37 cellular contexts compared by ENCODE assay signal in genomic region chr7:144022169-144022568, GRCh38. TPM values are rescaled to one million over a fixed set of nuclear protein-coding genes. Genes with fewer than 3 reads are reported as not detected.
"Had no signal": no experiment of that assay in that cellular context is flagged by ENCODE, and none has a peak within 500 bp of the region (broad histone marks: within the 10 kb centered on the region; RNA-seq: fewer than 3 reads in every experiment).

No MANE protein-coding gene starts in this region.

- H3K36me3 ChIP-seq: ascending aorta, breast epithelium, cardiac muscle cell, colonic mucosa, esophagus muscularis mucosa, gastrocnemius medialis, WERI-Rb-1 had no signal

- DNase-seq: activated CD4-positive, alpha-beta memory T cell treated with anti-CD3 and anti-CD28 coated beads for 36 hours; activated CD4-positive, alpha-beta T cell treated with anti-CD3 and anti-CD28 coated beads for 36 hours; activated CD4-positive, alpha-beta T cell treated with anti-CD3 and anti-CD28 coated beads, Interleukin-2, amount 10 ng/mL, durations not matched to agents 24 days and 14 days; activated CD4-positive, CD25-positive, alpha-beta regulatory T cell; activated CD4-positive, CD25-positive, alpha-beta regulatory T cell treated with anti-CD3 and anti-CD28 coated beads, Interleukin-2, amount 50 U/mL, for 72 hours; activated CD8-positive, alpha-beta memory T cell treated with anti-CD3 and anti-CD28 coated beads, Interleukin-2, amount 10 ng/mL, durations not matched to agents 7 days and 5 days; activated CD8-positive, alpha-beta memory T cell treated with anti-CD3 and anti-CD28 coated beads, Interleukin-2, amount 50 U/mL, for 4 hours; activated CD8-positive, alpha-beta T cell treated with anti-CD3 and anti-CD28 coated beads, Interleukin-2, amount 10 ng/mL, durations not matched to agents 7 days and 5 days; activated effector memory CD4-positive, alpha-beta T cell treated with anti-CD3 and anti-CD28 coated beads, Interleukin-2, amount 50 U/mL, for 16 hours; activated naive CD4-positive, alpha-beta T cell treated with anti-CD3 and anti-CD28 coated beads for 36 hours; activated naive CD8-positive, alpha-beta T cell treated with anti-CD3 and anti-CD28 coated beads for 36 hours; activated naive CD8-positive, alpha-beta T cell treated with anti-CD3 and anti-CD28 coated beads, Interleukin-2, amount 50 U/mL, for 24 hours; activated T-cell treated with anti-CD3 and anti-CD28 coated beads, Interleukin-2, amount 50 U/mL, for 1 hour; activated T-cell treated with anti-CD3 and anti-CD28 coated beads, Interleukin-2, amount 50 U/mL, for 48 hours; central memory CD4-positive, alpha-beta T cell; cerebellar nuclear complex; colonic mucosa; effector CD8-positive, alpha-beta T cell; erythroblast; foreskin keratinocyte; gastrocnemius medialis; glutamatergic neuron; T-helper 1 cell; T-helper 17 cell; T1000; WERI-Rb-1 had no signal

- H3K4me3 Mint-ChIP-seq: activated CD4-positive, alpha-beta memory T cell treated with anti-CD3 and anti-CD28 coated beads for 36 hours; activated CD4-positive, alpha-beta T cell treated with anti-CD3 and anti-CD28 coated beads for 36 hours; activated CD4-positive, alpha-beta T cell treated with anti-CD3 and anti-CD28 coated beads, Interleukin-2, amount 10 ng/mL, durations not matched to agents 24 days and 14 days; activated CD8-positive, alpha-beta memory T cell treated with anti-CD3 and anti-CD28 coated beads, Interleukin-2, amount 10 ng/mL, durations not matched to agents 7 days and 5 days; activated CD8-positive, alpha-beta T cell treated with anti-CD3 and anti-CD28 coated beads, Interleukin-2, amount 10 ng/mL, durations not matched to agents 7 days and 5 days; activated naive CD4-positive, alpha-beta T cell treated with anti-CD3 and anti-CD28 coated beads for 36 hours; activated naive CD4-positive, alpha-beta T cell treated with anti-CD3 and anti-CD28 coated beads, Interleukin-2, amount 50 U/mL, for 24 hours; activated naive CD8-positive, alpha-beta T cell treated with anti-CD3 and anti-CD28 coated beads for 36 hours; activated naive CD8-positive, alpha-beta T cell treated with anti-CD3 and anti-CD28 coated beads, Interleukin-2, amount 50 U/mL, for 24 hours; activated T-helper 1 cell treated with anti-CD3 and anti-CD28 coated beads, Interleukin-12 subunit alpha, Interleukin-12 subunit beta, Interleukin-2, Interleukin-4 antibody, amounts not matched to agents 30 ng/mL and 10 ng/mL and 1 ng/mL, durations not matched to agents 14 hours and 24 hours and 36 hours; brain; T-helper 17 cell; T-helper 2 cell treated with Interferon-gamma antibody and Interleukin-4, amounts not matched to agents 5 μg/mL and 100 μg/mL, for 36 hours had no signal

- H3K9me3 ChIP-seq: ascending aorta, breast epithelium, colonic mucosa, esophagus muscularis mucosa, gastrocnemius medialis had no signal

- H3K27me3 ChIP-seq: ascending aorta, breast epithelium, colonic mucosa, esophagus muscularis mucosa, foreskin keratinocyte, gastrocnemius medialis had no signal

- H3K4me1 ChIP-seq: ascending aorta, breast epithelium, colonic mucosa, esophagus muscularis mucosa, foreskin keratinocyte, gastrocnemius medialis had no signal

- H3K27me3 Mint-ChIP-seq: activated CD4-positive, alpha-beta T cell treated with anti-CD3 and anti-CD28 coated beads for 36 hours; activated CD4-positive, alpha-beta T cell treated with anti-CD3 and anti-CD28 coated beads, Interleukin-2, amount 10 ng/mL, durations not matched to agents 24 days and 14 days; activated CD8-positive, alpha-beta memory T cell treated with anti-CD3 and anti-CD28 coated beads, Interleukin-2, amount 10 ng/mL, durations not matched to agents 7 days and 5 days; activated naive CD4-positive, alpha-beta T cell treated with anti-CD3 and anti-CD28 coated beads, Interleukin-2, amount 50 U/mL, for 24 hours; activated naive CD8-positive, alpha-beta T cell treated with anti-CD3 and anti-CD28 coated beads, Interleukin-2, amount 50 U/mL, for 24 hours; brain had no signal

- ATAC-seq: activated CD4-positive, alpha-beta T cell treated with anti-CD3 and anti-CD28 coated beads for 36 hours; activated CD8-positive, alpha-beta memory T cell treated with anti-CD3 and anti-CD28 coated beads, Interleukin-2, amount 10 ng/mL, durations not matched to agents 7 days and 5 days; activated CD8-positive, alpha-beta T cell treated with anti-CD3 and anti-CD28 coated beads, Interleukin-2, amount 10 ng/mL, durations not matched to agents 7 days and 5 days; activated naive CD8-positive, alpha-beta T cell treated with anti-CD3 and anti-CD28 coated beads, Interleukin-2, amount 50 U/mL, for 24 hours; foreskin keratinocyte; gastrocnemius medialis; T-helper 17 cell had no signal

- H3K27ac ChIP-seq: ascending aorta, breast epithelium, cardiac muscle cell, colonic mucosa, esophagus muscularis mucosa, foreskin keratinocyte, gastrocnemius medialis, WERI-Rb-1 had no signal

- H3K4me3 ChIP-seq: ascending aorta, breast epithelium, cardiac muscle cell, colonic mucosa, esophagus muscularis mucosa, gastrocnemius medialis had no signal

- H3K27ac Mint-ChIP-seq: activated CD4-positive, alpha-beta memory T cell treated with anti-CD3 and anti-CD28 coated beads for 36 hours; activated CD4-positive, alpha-beta T cell treated with anti-CD3 and anti-CD28 coated beads for 36 hours; activated CD4-positive, alpha-beta T cell treated with anti-CD3 and anti-CD28 coated beads, Interleukin-2, amount 10 ng/mL, durations not matched to agents 24 days and 14 days; activated CD8-positive, alpha-beta memory T cell treated with anti-CD3 and anti-CD28 coated beads, Interleukin-2, amount 10 ng/mL, durations not matched to agents 7 days and 5 days; activated CD8-positive, alpha-beta T cell treated with anti-CD3 and anti-CD28 coated beads, Interleukin-2, amount 10 ng/mL, durations not matched to agents 7 days and 5 days; activated naive CD4-positive, alpha-beta T cell treated with anti-CD3 and anti-CD28 coated beads for 36 hours; activated naive CD4-positive, alpha-beta T cell treated with anti-CD3 and anti-CD28 coated beads, Interleukin-2, amount 50 U/mL, for 24 hours; activated naive CD8-positive, alpha-beta T cell treated with anti-CD3 and anti-CD28 coated beads for 36 hours; activated naive CD8-positive, alpha-beta T cell treated with anti-CD3 and anti-CD28 coated beads, Interleukin-2, amount 50 U/mL, for 24 hours; activated T-helper 1 cell treated with anti-CD3 and anti-CD28 coated beads, Interleukin-12 subunit alpha, Interleukin-12 subunit beta, Interleukin-2, Interleukin-4 antibody, amounts not matched to agents 30 ng/mL and 10 ng/mL and 1 ng/mL, durations not matched to agents 14 hours and 24 hours and 36 hours; activated T-helper 2 cell treated with anti-CD3 and anti-CD28 coated beads, Interferon-gamma antibody, Interleukin-2, Interleukin-4, amounts not matched to agents 10 μg/mL and 5 μg/mL and 100 μg/mL, durations not matched to agents 14 hours and 24 hours and 36 hours; brain; T-helper 17 cell; T-helper 2 cell treated with Interferon-gamma antibody and Interleukin-4, amounts not matched to agents 5 μg/mL and 100 μg/mL, for 36 hours had no signal

- H3K4me1 Mint-ChIP-seq: activated CD4-positive, alpha-beta T cell treated with anti-CD3 and anti-CD28 coated beads for 36 hours; activated CD4-positive, alpha-beta T cell treated with anti-CD3 and anti-CD28 coated beads, Interleukin-2, amount 10 ng/mL, durations not matched to agents 24 days and 14 days; activated CD8-positive, alpha-beta memory T cell treated with anti-CD3 and anti-CD28 coated beads, Interleukin-2, amount 10 ng/mL, durations not matched to agents 7 days and 5 days; activated naive CD4-positive, alpha-beta T cell treated with anti-CD3 and anti-CD28 coated beads, Interleukin-2, amount 50 U/mL, for 24 hours; brain; T-helper 17 cell had no signal

- H3K9me3 Mint-ChIP-seq: activated CD4-positive, alpha-beta memory T cell treated with anti-CD3 and anti-CD28 coated beads for 36 hours; activated CD4-positive, alpha-beta T cell treated with anti-CD3 and anti-CD28 coated beads, Interleukin-2, amount 10 ng/mL, durations not matched to agents 24 days and 14 days; activated naive CD4-positive, alpha-beta T cell treated with anti-CD3 and anti-CD28 coated beads for 36 hours; activated naive CD8-positive, alpha-beta T cell treated with anti-CD3 and anti-CD28 coated beads for 36 hours; activated naive CD8-positive, alpha-beta T cell treated with anti-CD3 and anti-CD28 coated beads, Interleukin-2, amount 50 U/mL, for 24 hours; activated T-helper 1 cell treated with anti-CD3 and anti-CD28 coated beads, Interleukin-12 subunit alpha, Interleukin-12 subunit beta, Interleukin-2, Interleukin-4 antibody, amounts not matched to agents 30 ng/mL and 10 ng/mL and 1 ng/mL, durations not matched to agents 14 hours and 24 hours and 36 hours; activated T-helper 2 cell treated with anti-CD3 and anti-CD28 coated beads, Interferon-gamma antibody, Interleukin-2, Interleukin-4, amounts not matched to agents 10 μg/mL and 5 μg/mL and 100 μg/mL, durations not matched to agents 14 hours and 24 hours and 36 hours; brain; T-helper 2 cell treated with Interferon-gamma antibody and Interleukin-4, amounts not matched to agents 5 μg/mL and 100 μg/mL, for 36 hours had no signal

- H3K36me3 Mint-ChIP-seq: activated CD4-positive, alpha-beta memory T cell treated with anti-CD3 and anti-CD28 coated beads for 36 hours; activated CD8-positive, alpha-beta memory T cell treated with anti-CD3 and anti-CD28 coated beads, Interleukin-2, amount 10 ng/mL, durations not matched to agents 7 days and 5 days; activated naive CD4-positive, alpha-beta T cell treated with anti-CD3 and anti-CD28 coated beads, Interleukin-2, amount 50 U/mL, for 24 hours; activated naive CD8-positive, alpha-beta T cell treated with anti-CD3 and anti-CD28 coated beads for 36 hours; brain had no signal

RNA-seq across cellular contexts. Expression of gene OR6B1, which starts 22.0 kb away (rescaled TPM):
- total RNA-seq: activated CD4-positive, alpha-beta memory T cell treated with anti-CD3 and anti-CD28 coated beads for 36 hours; activated CD4-positive, alpha-beta T cell treated with anti-CD3 and anti-CD28 coated beads for 36 hours; activated CD4-positive, alpha-beta T cell treated with anti-CD3 and anti-CD28 coated beads, Interleukin-2, amount 10 ng/mL, durations not matched to agents 24 days and 14 days; activated CD8-positive, alpha-beta memory T cell treated with anti-CD3 and anti-CD28 coated beads for 36 hours; activated CD8-positive, alpha-beta memory T cell treated with anti-CD3 and anti-CD28 coated beads, Interleukin-2, amount 10 ng/mL, durations not matched to agents 7 days and 5 days; activated CD8-positive, alpha-beta T cell treated with anti-CD3 and anti-CD28 coated beads, Interleukin-2, amount 10 ng/mL, durations not matched to agents 7 days and 5 days; activated naive CD4-positive, alpha-beta T cell treated with anti-CD3 and anti-CD28 coated beads for 36 hours; activated naive CD8-positive, alpha-beta T cell treated with anti-CD3 and anti-CD28 coated beads for 36 hours; activated T-helper 1 cell treated with anti-CD3 and anti-CD28 coated beads, Interleukin-12 subunit alpha, Interleukin-12 subunit beta, Interleukin-2, Interleukin-4 antibody, amounts not matched to agents 30 ng/mL and 10 ng/mL and 1 ng/mL, durations not matched to agents 14 hours and 24 hours and 36 hours; activated T-helper 2 cell treated with anti-CD3 and anti-CD28 coated beads, Interferon-gamma antibody, Interleukin-2, Interleukin-4, amounts not matched to agents 10 μg/mL and 5 μg/mL and 100 μg/mL, durations not matched to agents 14 hours and 24 hours and 36 hours; ascending aorta; breast epithelium; cardiac muscle cell; colonic mucosa; dermis microvascular lymphatic vessel endothelial cell; esophagus muscularis mucosa; foreskin keratinocyte; gastrocnemius medialis; T-helper 17 cell had no signal
- polyA plus RNA-seq: cardiac muscle cell, foreskin keratinocyte had no signal

RNA-seq across cellular contexts. Expression of gene OR2A5, which starts 26.6 kb away (rescaled TPM):
- total RNA-seq: activated CD4-positive, alpha-beta memory T cell treated with anti-CD3 and anti-CD28 coated beads for 36 hours; activated CD4-positive, alpha-beta T cell treated with anti-CD3 and anti-CD28 coated beads for 36 hours; activated CD4-positive, alpha-beta T cell treated with anti-CD3 and anti-CD28 coated beads, Interleukin-2, amount 10 ng/mL, durations not matched to agents 24 days and 14 days; activated CD8-positive, alpha-beta memory T cell treated with anti-CD3 and anti-CD28 coated beads for 36 hours; activated CD8-positive, alpha-beta memory T cell treated with anti-CD3 and anti-CD28 coated beads, Interleukin-2, amount 10 ng/mL, durations not matched to agents 7 days and 5 days; activated CD8-positive, alpha-beta T cell treated with anti-CD3 and anti-CD28 coated beads, Interleukin-2, amount 10 ng/mL, durations not matched to agents 7 days and 5 days; activated naive CD4-positive, alpha-beta T cell treated with anti-CD3 and anti-CD28 coated beads for 36 hours; activated naive CD8-positive, alpha-beta T cell treated with anti-CD3 and anti-CD28 coated beads for 36 hours; activated T-helper 1 cell treated with anti-CD3 and anti-CD28 coated beads, Interleukin-12 subunit alpha, Interleukin-12 subunit beta, Interleukin-2, Interleukin-4 antibody, amounts not matched to agents 30 ng/mL and 10 ng/mL and 1 ng/mL, durations not matched to agents 14 hours and 24 hours and 36 hours; activated T-helper 2 cell treated with anti-CD3 and anti-CD28 coated beads, Interferon-gamma antibody, Interleukin-2, Interleukin-4, amounts not matched to agents 10 μg/mL and 5 μg/mL and 100 μg/mL, durations not matched to agents 14 hours and 24 hours and 36 hours; ascending aorta; breast epithelium; cardiac muscle cell; colonic mucosa; dermis microvascular lymphatic vessel endothelial cell; esophagus muscularis mucosa; foreskin keratinocyte; gastrocnemius medialis; T-helper 17 cell had no signal
- polyA plus RNA-seq: cardiac muscle cell, foreskin keratinocyte had no signal

RNA-seq across cellular contexts. Expression of gene OR2A25, which starts 47.4 kb away (rescaled TPM):
- total RNA-seq: activated CD4-positive, alpha-beta memory T cell treated with anti-CD3 and anti-CD28 coated beads for 36 hours; activated CD4-positive, alpha-beta T cell treated with anti-CD3 and anti-CD28 coated beads for 36 hours; activated CD4-positive, alpha-beta T cell treated with anti-CD3 and anti-CD28 coated beads, Interleukin-2, amount 10 ng/mL, durations not matched to agents 24 days and 14 days; activated CD8-positive, alpha-beta memory T cell treated with anti-CD3 and anti-CD28 coated beads for 36 hours; activated CD8-positive, alpha-beta memory T cell treated with anti-CD3 and anti-CD28 coated beads, Interleukin-2, amount 10 ng/mL, durations not matched to agents 7 days and 5 days; activated CD8-positive, alpha-beta T cell treated with anti-CD3 and anti-CD28 coated beads, Interleukin-2, amount 10 ng/mL, durations not matched to agents 7 days and 5 days; activated naive CD4-positive, alpha-beta T cell treated with anti-CD3 and anti-CD28 coated beads for 36 hours; activated naive CD8-positive, alpha-beta T cell treated with anti-CD3 and anti-CD28 coated beads for 36 hours; activated T-helper 1 cell treated with anti-CD3 and anti-CD28 coated beads, Interleukin-12 subunit alpha, Interleukin-12 subunit beta, Interleukin-2, Interleukin-4 antibody, amounts not matched to agents 30 ng/mL and 10 ng/mL and 1 ng/mL, durations not matched to agents 14 hours and 24 hours and 36 hours; activated T-helper 2 cell treated with anti-CD3 and anti-CD28 coated beads, Interferon-gamma antibody, Interleukin-2, Interleukin-4, amounts not matched to agents 10 μg/mL and 5 μg/mL and 100 μg/mL, durations not matched to agents 14 hours and 24 hours and 36 hours; ascending aorta; breast epithelium; cardiac muscle cell; colonic mucosa; dermis microvascular lymphatic vessel endothelial cell; esophagus muscularis mucosa; foreskin keratinocyte; gastrocnemius medialis; T-helper 17 cell had no signal
- polyA plus RNA-seq: cardiac muscle cell, foreskin keratinocyte had no signal
